Comparison of ENCODE assay signal across 17 cellular contexts in the genomic region with DNA sequence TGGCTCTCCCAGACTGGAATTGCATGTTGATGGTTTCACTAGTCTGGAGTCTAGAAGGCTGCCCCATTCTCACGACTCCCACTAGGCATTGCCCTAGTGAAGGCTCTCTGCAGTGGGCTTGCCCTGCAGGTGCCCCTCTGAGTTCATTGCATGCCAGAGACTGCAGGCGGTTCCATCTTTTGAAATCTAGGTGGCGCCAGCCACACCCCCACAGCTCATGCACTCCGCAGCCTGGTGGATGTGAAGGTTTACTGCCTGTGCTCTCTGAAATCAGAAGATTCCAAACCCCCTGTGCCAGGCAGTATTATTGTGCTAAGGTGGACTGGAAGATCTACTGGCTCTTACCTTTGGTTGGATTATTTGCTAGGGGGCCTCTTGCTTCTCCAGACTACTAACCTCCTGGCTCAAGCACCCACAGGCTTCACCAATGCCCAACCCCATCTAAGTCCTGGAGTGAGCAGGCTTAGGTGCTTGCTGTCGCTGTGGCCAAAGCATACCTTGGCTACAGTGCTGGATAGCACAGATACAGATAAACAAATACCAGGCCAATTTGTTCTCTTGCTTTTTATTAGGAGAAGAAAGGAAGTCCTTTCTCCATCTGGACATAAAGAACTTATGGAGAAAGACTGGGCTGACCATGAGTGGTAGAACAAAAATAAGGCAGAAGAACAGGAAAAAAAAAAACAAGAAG.
DNase-seq lines count a peak whose midpoint lies in the region; ATAC-seq and TF ChIP-seq lines count a peak whose summit lies in the region.
"Had no signal": no experiment of that assay in that cellular context is flagged by ENCODE, and none has a peak within 500 bp of the region (broad histone marks: within the 10 kb centered on the region; RNA-seq: fewer than 3 reads in every experiment).

No MANE protein-coding gene starts in this region.

- H3K27ac Mint-ChIP-seq in HFFc6 = no peak overlapping the region
- H3K27ac Mint-ChIP-seq in mesothelial cell of epicardium = no peak overlapping the region
- H3K27ac Mint-ChIP-seq: activated T-helper 1 cell treated with anti-CD3 and anti-CD28 coated beads, Interleukin-12 subunit alpha, Interleukin-12 subunit beta, Interleukin-2, Interleukin-4 antibody, amounts not matched to agents 30 ng/mL and 10 ng/mL and 1 ng/mL, durations not matched to agents 14 hours and 24 hours and 36 hours; CD8-positive, alpha-beta memory T cell; immature natural killer cell; T-helper 2 cell treated with Interferon-gamma antibody and Interleukin-4, amounts not matched to agents 5 μg/mL and 100 μg/mL, for 36 hours had no signal

- H3K4me3 ChIP-seq in RWPE2 (ENCODE audit: severe bottlenecking) = no peak overlapping the region

- peaks cover 58% of the 10 kb centered on the region for H3K27me3 Mint-ChIP-seq in HFFc6 (ENCODE audit: insufficient read depth)
- peaks cover 50% of the 10 kb centered on the region for H3K27me3 Mint-ChIP-seq in mesothelial cell of epicardium (ENCODE audit: low read depth)

- no peaks in the 10 kb centered on the region for H3K27me3 ChIP-seq in RWPE2 (ENCODE audit: insufficient read depth, poor library complexity, severe bottlenecking)

- TF ChIP-seq CTCF in HFFc6 (IDR thresholded peaks at IDR 0.05) = peak; percentile 47; the same call in 1 of the 2 replicates
- TF ChIP-seq CTCF in RWPE2 (IDR thresholded peaks at IDR 0.05; ENCODE audit: poor library complexity, severe bottlenecking) = peak; percentile 17
- no peak for TF ChIP-seq CTCF in mesothelial cell of epicardium (IDR thresholded peaks at IDR 0.05; ENCODE audit: unreplicated experiment)

- H3K27ac ChIP-seq in RWPE2 (ENCODE audit: poor library complexity, severe bottlenecking) = no peak overlapping the region

- ATAC-seq in RWPE2 (ENCODE audit: low read depth) (no peak), GM21360 (IDR thresholded peaks at IDR 0.05; ENCODE audit: unreplicated experiment) (no peak)

- peaks cover 5% of the 10 kb centered on the region for H3K36me3 Mint-ChIP-seq in HFFc6 (ENCODE audit: low read depth)
- H3K36me3 Mint-ChIP-seq in mesothelial cell of epicardium = no peaks in the 10 kb centered on the region
- H3K36me3 Mint-ChIP-seq: immature natural killer cell had no signal

- H3K9me3 Mint-ChIP-seq in HFFc6 = peaks cover 5% of the 10 kb centered on the region; the same call in 1 of the 2 replicates
- peaks cover 19% of the 10 kb centered on the region for H3K9me3 Mint-ChIP-seq in mesothelial cell of epicardium
- H3K9me3 Mint-ChIP-seq: T-helper 2 cell treated with Interferon-gamma antibody and Interleukin-4, amounts not matched to agents 5 μg/mL and 100 μg/mL, for 36 hours had no signal

- H3K9me3 ChIP-seq in RWPE2 (ENCODE audit: severe bottlenecking) = no peaks in the 10 kb centered on the region

- DNase-seq in EL (peak; percentile 8), HFFc6 (no peak), RWPE2 (ENCODE audit: low spot score) (no peak), iPS-NIHi11 (ENCODE audit: low spot score) (peak; percentile 59), NCI-H2081 treated with DMSO at 0.1 percent for 48 hours (lab: John Stamatoyannopoulos, UW) (no peak), mesothelial cell of epicardium (ENCODE audit: low spot score in 2 of 2, unreplicated experiment in 2 of 2) (no peak), COLO829 (ENCODE audit: low spot score) (no peak)
- DNase-seq: amygdala; CD8-positive, alpha-beta memory T cell; immature natural killer cell; KG1; mesenchymal stem cell; NCI-H2107; OCI-M1 had no signal

- H3K4me3 Mint-ChIP-seq in HFFc6 = no peak overlapping the region
- no peak overlapping the region for H3K4me3 Mint-ChIP-seq in mesothelial cell of epicardium
- H3K4me3 Mint-ChIP-seq: activated T-helper 1 cell treated with anti-CD3 and anti-CD28 coated beads, Interleukin-12 subunit alpha, Interleukin-12 subunit beta, Interleukin-2, Interleukin-4 antibody, amounts not matched to agents 30 ng/mL and 10 ng/mL and 1 ng/mL, durations not matched to agents 14 hours and 24 hours and 36 hours; CD8-positive, alpha-beta memory T cell; T-helper 2 cell treated with Interferon-gamma antibody and Interleukin-4, amounts not matched to agents 5 μg/mL and 100 μg/mL, for 36 hours had no signal

- H3K36me3 ChIP-seq in RWPE2 (ENCODE audit: low read depth) = no peaks in the 10 kb centered on the region

- H3K4me1 Mint-ChIP-seq in HFFc6 (ENCODE audit: low read depth) (no peaks in the 10 kb centered on the region; the same call in 1 of the 2 replicates), mesothelial cell of epicardium (no peaks in the 10 kb centered on the region)
- H3K4me1 Mint-ChIP-seq: CD8-positive, alpha-beta memory T cell; immature natural killer cell had no signal

- H3K4me1 ChIP-seq in RWPE2 (ENCODE audit: insufficient read depth, poor library complexity, severe bottlenecking) = no peaks in the 10 kb centered on the region

Comparison
In these comparisons a context has a peak if more than half of its experiments do, and no peak if none do; other contexts are left out.
1. DNase-seq: peak in EL (single experiment) and iPS-NIHi11 (single experiment); none in HFFc6 (single experiment), RWPE2 (single experiment), NCI-H2081 treated with DMSO at 0.1 percent for 48 hours (single experiment), mesothelial cell of epicardium (0 of 2) and COLO829 (single experiment).